1 cellular context compared by ENCODE assay signal in genomic region chr17:27503636-27504035, GRCh38.
TF ChIP-seq lines count a peak whose summit lies in the region.

No MANE protein-coding gene starts in this region.

TF ChIP-seq in H1, 55 proteins besides CTCF, POLR2A, EP300 and RAD21 (continued from another document):
- no peak for TF ChIP-seq POLR2AphosphoS5 (IDR thresholded peaks at IDR 0.05; ENCODE audit: low read depth, low read length)
- no peak for TF ChIP-seq RNF2 (IDR thresholded peaks at IDR 0.05; ENCODE audit: borderline replicate concordance, low read depth, low read length, missing control alignments, poor library complexity, severe bottlenecking)
- no peak for TF ChIP-seq CBX5 (IDR thresholded peaks at IDR 0.05; ENCODE audit: low read depth, low read length)
- no peak for TF ChIP-seq TAF7 (optimal IDR thresholded peaks at IDR 0.05; ENCODE audit: borderline replicate concordance, low read depth, low read length)
- TF ChIP-seq CREB1 (IDR thresholded peaks at IDR 0.05): no peak
- TF ChIP-seq KDM5A (IDR thresholded peaks at IDR 0.05; ENCODE audit: low read length): no peak
- no peak for TF ChIP-seq RBBP5 (IDR thresholded peaks at IDR 0.05; ENCODE audit: borderline replicate concordance, low read depth, low read length)
- no peak for TF ChIP-seq CHD7 (IDR thresholded peaks at IDR 0.05; ENCODE audit: insufficient replicate concordance, low read length)
- no peak for TF ChIP-seq GTF2F1 (IDR thresholded peaks at IDR 0.05; ENCODE audit: borderline replicate concordance, low read depth, low read length)
- TF ChIP-seq FOSL1 (IDR thresholded peaks at IDR 0.05; ENCODE audit: insufficient read depth, low read depth, low read length): no peak
- no peak for TF ChIP-seq SIRT6 (IDR thresholded peaks at IDR 0.05; ENCODE audit: low read length)
- no peak for TF ChIP-seq TEAD4 (IDR thresholded peaks at IDR 0.05; ENCODE audit: low read depth, low read length)
